ENCODE assay signal across 7 cellular contexts in genomic region chr9:8256880-8257279, GRCh38.
"Had no signal": no experiment of that assay in that cellular context is flagged by ENCODE, and none has a peak within 500 bp of the region (broad histone marks: within the 10 kb centered on the region; RNA-seq: fewer than 3 reads in every experiment).

No MANE protein-coding gene starts in this region.

- H3K9ac ChIP-seq: GM23248 had no signal

- H3K36me3 ChIP-seq: HAP-1 had no signal

- DNase-seq: GM23248, GOT3, H7, HFFc6, KBM-7 had no signal

- H3K4me3 ChIP-seq: GM23248, HAP-1 had no signal

- H3K27ac ChIP-seq: GM23248, HL-60 had no signal
